ENCODE assay signal across 8 cellular contexts in genomic region chr14:30558362-30558674, GRCh38. TPM values are rescaled to one million over a fixed set of nuclear protein-coding genes. Genes with fewer than 3 reads are reported as not detected.
DNase-seq lines count a peak whose midpoint lies in the region; ATAC-seq, FAIRE-seq and TF ChIP-seq lines count a peak whose summit lies in the region.

No MANE protein-coding gene starts in this region.

- peaks cover 22% of the 10 kb centered on the region for H3K36me3 Mint-ChIP-seq in stimulated activated naive CD8-positive, alpha-beta T cell treated with anti-CD3 and anti-CD28 coated beads, Interleukin-15, Interleukin-2, amounts not matched to agents 100 ng/mL and 50 ng/mL, for 24 hours (ENCODE audit: low read depth)

- H3K9me3 ChIP-seq in mucosa of stomach (ENCODE audit: control insufficient read depth, low read length) = no peaks in the 10 kb centered on the region

- no peak overlapping the region for H3K27ac Mint-ChIP-seq in stimulated activated naive CD8-positive, alpha-beta T cell treated with anti-CD3 and anti-CD28 coated beads, Interleukin-15, Interleukin-2, amounts not matched to agents 100 ng/mL and 50 ng/mL, for 24 hours

- no peak for DNase-seq in stimulated activated naive CD8-positive, alpha-beta T cell treated with anti-CD3 and anti-CD28 coated beads, Interleukin-15, Interleukin-2, amounts not matched to agents 100 U/mL and 50 U/mL, for 24 hours
- DNase-seq in bronchial epithelial cell (ENCODE audit: low read depth) (no peak), NCI-H2107 treated with DMSO at 0.1 percent for 48 hours (lab: John Stamatoyannopoulos, UW; ENCODE audit: unreplicated experiment) (no peak), left colon (no peak), HK-2 (ENCODE audit: unreplicated experiment) (no peak)
- DNase-seq in stimulated activated CD4-positive, alpha-beta T cell treated with anti-CD3 and anti-CD28 coated beads, Interleukin-2, amount 100 ng/mL, for 24 hours = no peak

- intact Hi-C loops in left colon (cut with DNase I, micrococcal nuclease) = no loop called here

- no peaks in the 10 kb centered on the region for H3K36me3 ChIP-seq in bronchial epithelial cell (ENCODE audit: control insufficient read depth, insufficient read depth, low read length)
- no peaks in the 10 kb centered on the region for H3K36me3 ChIP-seq in mucosa of stomach (ENCODE audit: control insufficient read depth, insufficient read depth, low read length)

- H3K27me3 Mint-ChIP-seq in stimulated activated naive CD8-positive, alpha-beta T cell treated with anti-CD3 and anti-CD28 coated beads, Interleukin-15, Interleukin-2, amounts not matched to agents 100 ng/mL and 50 ng/mL, for 24 hours = no peaks in the 10 kb centered on the region

- H3K4me1 Mint-ChIP-seq in stimulated activated naive CD8-positive, alpha-beta T cell treated with anti-CD3 and anti-CD28 coated beads, Interleukin-15, Interleukin-2, amounts not matched to agents 100 ng/mL and 50 ng/mL, for 24 hours (ENCODE audit: low read depth) = peaks cover 35% of the 10 kb centered on the region

- H3K4me3 ChIP-seq in bronchial epithelial cell (ENCODE audit: low read depth, low read length) (peak overlapping the region; percentile 95), mucosa of stomach (ENCODE audit: low read length) (peak overlapping the region; percentile 26)

- peak overlapping the region; percentile 90 for H3K9ac ChIP-seq in mucosa of stomach (ENCODE audit: low read length)

- H3K4me3 Mint-ChIP-seq in stimulated activated naive CD8-positive, alpha-beta T cell treated with anti-CD3 and anti-CD28 coated beads, Interleukin-15, Interleukin-2, amounts not matched to agents 100 ng/mL and 50 ng/mL, for 24 hours = peak overlapping the region; percentile 98

- no peak for FAIRE-seq in bronchial epithelial cell (lab: Jason Lieb, UNC)

- ATAC-seq in stimulated activated naive CD8-positive, alpha-beta T cell treated with anti-CD3 and anti-CD28 coated beads, Interleukin-15, Interleukin-2, amounts not matched to agents 100 U/mL and 50 U/mL, for 24 hours = no peak
- ATAC-seq in left colon = no peak

- TF ChIP-seq CTCF in bronchial epithelial cell (IDR thresholded peaks at IDR 0.05; ENCODE audit: insufficient read depth, low read length, severe bottlenecking) = no peak

- H3K27me3 ChIP-seq in bronchial epithelial cell (ENCODE audit: control insufficient read depth, insufficient read depth, low read length) (no peaks in the 10 kb centered on the region), mucosa of stomach (ENCODE audit: control insufficient read depth, insufficient read depth, low read length) (no peaks in the 10 kb centered on the region)

- peaks cover 10% of the 10 kb centered on the region for H3K4me1 ChIP-seq in mucosa of stomach (ENCODE audit: control insufficient read depth, insufficient read depth, low read length)

- no peaks in the 10 kb centered on the region for H3K9me3 Mint-ChIP-seq in stimulated activated naive CD8-positive, alpha-beta T cell treated with anti-CD3 and anti-CD28 coated beads, Interleukin-15, Interleukin-2, amounts not matched to agents 100 ng/mL and 50 ng/mL, for 24 hours

RNA-seq across cellular contexts. Expression of gene G2E3, which starts 0.6 kb away (rescaled TPM):
- total RNA-seq in bronchial epithelial cell = 10.0 and 11.8 TPM in 2 replicates
- 10 to 100 TPM; 12.9 to 14.2 TPM for total RNA-seq in left colon
